Comparison of ENCODE assay signal across 8 cellular contexts in genomic region chr1:3623441-3624150, GRCh38. TPM values are rescaled to one million over a fixed set of nuclear protein-coding genes. Genes with fewer than 3 reads are reported as not detected.
DNase-seq lines count a peak whose midpoint lies in the region; ATAC-seq and TF ChIP-seq lines count a peak whose summit lies in the region.

No MANE protein-coding gene starts in this region.

- 32 to 36% methylated on average over 20 of the region's 21 CpGs for WGBS in esophagus squamous epithelium, 2 donors

- peaks cover 14% of the 10 kb centered on the region for H3K36me3 ChIP-seq in CD8-positive, alpha-beta T cell (ENCODE audit: insufficient read depth, low read length)
- peaks cover 0 to 21% (median 0%) of the 10 kb centered on the region in 3 donors for H3K36me3 ChIP-seq in Peyer's patch
- peaks cover 9 to 23% (median 14%) of the 10 kb centered on the region in 3 donors for H3K36me3 ChIP-seq in esophagus squamous epithelium

- H3K36me3 Mint-ChIP-seq in CD8-positive, alpha-beta T cell: peaks cover 19% of the 10 kb centered on the region

- peaks cover 33% of the 10 kb centered on the region for H3K4me1 ChIP-seq in CD8-positive, alpha-beta T cell (ENCODE audit: insufficient read depth, low read length)
- peaks cover 0 to 38% (median 7%) of the 10 kb centered on the region in 4 donors for H3K4me1 ChIP-seq in Peyer's patch
- H3K4me1 ChIP-seq in esophagus squamous epithelium: peaks cover 24 to 49% (median 26%) of the 10 kb centered on the region in 3 donors

- H3K4me3 Mint-ChIP-seq in CD8-positive, alpha-beta T cell: peak overlapping the region; percentile 98

- peak overlapping the region; percentile 89 for H3K27ac ChIP-seq in CD8-positive, alpha-beta T cell (ENCODE audit: low read depth, low read length)
- H3K27ac ChIP-seq in Peyer's patch (peak overlapping the region in 3 of 4 donors; percentile 93 to 100 (median 94)), esophagus squamous epithelium (peak overlapping the region in 2 of 4 donors; percentile 84 to 97)

- no peaks in the 10 kb centered on the region for H3K9me3 Mint-ChIP-seq in CD8-positive, alpha-beta T cell

- H3K4me1 Mint-ChIP-seq in CD8-positive, alpha-beta T cell (ENCODE audit: low read depth): peaks cover 47% of the 10 kb centered on the region

- TF ChIP-seq CTCF in CD8-positive, alpha-beta T cell (IDR thresholded peaks at IDR 0.05): no peak
- TF ChIP-seq CTCF in Peyer's patch (IDR thresholded peaks at IDR 0.05) (no peak), esophagus squamous epithelium (IDR thresholded peaks at IDR 0.05) (no peak), omental fat pad (IDR thresholded peaks at IDR 0.05) (no peak)

- DNase-seq in CD8-positive, alpha-beta T cell: no peak
- DNase-seq in Peyer's patch (no peak), esophagus squamous epithelium (lab: John Stamatoyannopoulos, UW) (no peak), omental fat pad (ENCODE audit: low spot score) (no peak), NCI-H1436 treated with DMSO at 0.1 percent for 48 hours (lab: John Stamatoyannopoulos, UW) (no peak), superior temporal gyrus (ENCODE audit: extremely low spot score) (no peak)
- no peak for DNase-seq in activated CD4-positive, alpha-beta T cell treated with anti-CD3 and anti-CD28 coated beads for 48 hours

- CTCF ChIA-PET in CD8-positive, alpha-beta T cell (lab: Charles Lee): interaction anchor here (0.7 to 6.0 kb wide), 7 partner anchors 25 to 193 kb away, joined by 3 to 59 read pairs (median 5); no protein-coding TSS in a partner anchor

- POLR2A ChIA-PET in CD8-positive, alpha-beta T cell (lab: Charles Lee): interaction anchor here (2.9 kb wide), 1 partner anchor 92 kb away, joined by 7 read pairs; no protein-coding TSS in a partner anchor

- no peak for TF ChIP-seq POLR2A in Peyer's patch (IDR thresholded peaks at IDR 0.05)
- no peak for TF ChIP-seq POLR2A in esophagus squamous epithelium (IDR thresholded peaks at IDR 0.05)

- intact Hi-C loops in CD8-positive, alpha-beta T cell (cut with DNase I, micrococcal nuclease): loop anchor here (1.0 to 10.0 kb wide), 9 partner anchors 12 to 1491 kb away; partner anchors contain the start of genes WRAP73 (in 2 of the 2), C1orf174 (in 1 of the 2), LRRC47 (in 1 of the 2) and MEGF6 (in 1 of the 2)
- intact Hi-C loops in esophagus squamous epithelium (cut with DNase I): loop anchor here (5.0 kb wide), 1 partner anchor 171 kb away; the partner anchor contains the start of gene ARHGEF16

- ATAC-seq in CD8-positive, alpha-beta T cell: no peak
- ATAC-seq in omental fat pad (ENCODE audit: low FRiP score) (peak; percentile 1), HG03045 (IDR thresholded peaks at IDR 0.05; ENCODE audit: unreplicated experiment) (no peak)

- no peaks in the 10 kb centered on the region for H3K27me3 ChIP-seq in CD8-positive, alpha-beta T cell (ENCODE audit: insufficient read depth, low read length)
- no peaks in the 10 kb centered on the region for H3K27me3 ChIP-seq in Peyer's patch
- no peaks in the 10 kb centered on the region for H3K27me3 ChIP-seq in esophagus squamous epithelium

- H3K9me3 ChIP-seq in CD8-positive, alpha-beta T cell (ENCODE audit: low read length): no peaks in the 10 kb centered on the region
- H3K9me3 ChIP-seq in Peyer's patch: no peaks in the 10 kb centered on the region
- H3K9me3 ChIP-seq in esophagus squamous epithelium: no peaks in the 10 kb centered on the region

- H3K27me3 Mint-ChIP-seq in CD8-positive, alpha-beta T cell (ENCODE audit: low read depth): no peaks in the 10 kb centered on the region

- peak overlapping the region; percentile 100 for H3K4me3 ChIP-seq in CD8-positive, alpha-beta T cell (ENCODE audit: low read depth, low read length)
- H3K4me3 ChIP-seq in Peyer's patch (peak overlapping the region; percentile 91 to 100 (median 98)), esophagus squamous epithelium (peak overlapping the region; percentile 83 to 99 (median 90))

- H3K27ac Mint-ChIP-seq in CD8-positive, alpha-beta T cell: peak overlapping the region; percentile 98

RNA-seq across cellular contexts. Expression of gene TPRG1L, which starts 1.2 kb away (rescaled TPM):
- 10 to 100 TPM; 39.0 to 39.8 TPM for total RNA-seq in CD8-positive, alpha-beta T cell
- 10 to 100 TPM; 16.5 to 93.9 (median 71.3) TPM for total RNA-seq in Peyer's patch
- total RNA-seq in esophagus squamous epithelium: 10 to 100 TPM; 27.9 to 44.7 (median 33.2) TPM
- total RNA-seq in omental fat pad: 10 to 100 TPM; 24.9 to 53.0 (median 37.4) TPM

RNA-seq across cellular contexts. Expression of gene MEGF6, which starts 12.3 kb away (rescaled TPM):
- 10 to 100 TPM; 33.9 to 42.8 TPM for total RNA-seq in CD8-positive, alpha-beta T cell
- 10 to 100 TPM in 2 of 4 donors, 1 to 10 TPM in 2; 2.5 to 61.1 (median 11.1) TPM for total RNA-seq in Peyer's patch
- 10 to 100 TPM in 3 of 4 donors, 1 to 10 TPM in 1; 8.8 to 27.1 (median 16.8) TPM for total RNA-seq in esophagus squamous epithelium
- total RNA-seq in omental fat pad: 10 to 100 TPM; 13.2 to 60.1 (median 21.9) TPM

RNA-seq across cellular contexts. Expression of gene WRAP73, which starts 26.3 kb away (rescaled TPM):
- 10 to 100 TPM; 23.7 to 27.5 TPM for total RNA-seq in CD8-positive, alpha-beta T cell
- total RNA-seq in Peyer's patch (10 to 100 TPM; 34.3 to 71.1 (median 49.4) TPM), esophagus squamous epithelium (10 to 100 TPM in 2 of 4 donors, 1 to 10 TPM in 2; 7.6 to 17.2 (median 11.8) TPM), omental fat pad (10 to 100 TPM; 10.4 to 31.2 (median 15.5) TPM)

RNA-seq across cellular contexts. Expression of gene TP73, which starts 28.7 kb away (rescaled TPM):
- total RNA-seq in CD8-positive, alpha-beta T cell: not detected
- total RNA-seq in Peyer's patch: under 1 TPM in 1 of 4 donors, not detected in 3; 0.38 TPM
- 1 to 10 TPM; 4.9 to 8.8 (median 7.0) TPM for total RNA-seq in esophagus squamous epithelium
- not detected for total RNA-seq in omental fat pad
